In genomic region chr17:80471922-80472321, GRCh38 we compare ENCODE assay signal across 13 cellular contexts. TPM values are rescaled to one million over a fixed set of nuclear protein-coding genes. Genes with fewer than 3 reads are reported as not detected.
"Had no signal": no experiment of that assay in that cellular context is flagged by ENCODE, and none has a peak within 500 bp of the region (broad histone marks: within the 10 kb centered on the region; RNA-seq: fewer than 3 reads in every experiment).

No MANE protein-coding gene starts in this region.

- H3K27ac Mint-ChIP-seq: activated naive CD8-positive, alpha-beta T cell treated with anti-CD3 and anti-CD28 coated beads for 36 hours; activated T-helper 2 cell treated with anti-CD3 and anti-CD28 coated beads, Interferon-gamma antibody, Interleukin-2, Interleukin-4, amounts not matched to agents 10 μg/mL and 5 μg/mL and 100 μg/mL, durations not matched to agents 14 hours and 24 hours and 36 hours; nephron had no signal

- H3K9me3 Mint-ChIP-seq: activated naive CD8-positive, alpha-beta T cell treated with anti-CD3 and anti-CD28 coated beads for 36 hours; activated T-helper 2 cell treated with anti-CD3 and anti-CD28 coated beads, Interferon-gamma antibody, Interleukin-2, Interleukin-4, amounts not matched to agents 10 μg/mL and 5 μg/mL and 100 μg/mL, durations not matched to agents 14 hours and 24 hours and 36 hours; nephron had no signal

- H3K36me3 Mint-ChIP-seq: activated naive CD8-positive, alpha-beta T cell treated with anti-CD3 and anti-CD28 coated beads for 36 hours had no signal

- DNase-seq: activated CD4-positive, alpha-beta T cell treated with anti-CD3 and anti-CD28 coated beads for 1 hour; activated CD8-positive, alpha-beta memory T cell treated with anti-CD3 and anti-CD28 coated beads for 24 hours; activated naive CD8-positive, alpha-beta T cell treated with anti-CD3 and anti-CD28 coated beads for 36 hours; aorta; left cardiac atrium; sigmoid colon; stimulated activated CD4-positive, alpha-beta T cell treated with anti-CD3 and anti-CD28 coated beads, Interleukin-2, amount 100 ng/mL, for 48 hours; transverse colon had no signal

- H3K27ac ChIP-seq: breast epithelium, sigmoid colon, transverse colon had no signal

- H3K4me3 ChIP-seq: breast epithelium, lung, sigmoid colon, transverse colon had no signal

- ATAC-seq: esophagus mucosa, left cardiac atrium had no signal

- H3K4me3 Mint-ChIP-seq: activated naive CD8-positive, alpha-beta T cell treated with anti-CD3 and anti-CD28 coated beads for 36 hours; nephron had no signal

RNA-seq across cellular contexts. Expression of gene NPTX1, which starts 4.5 kb away (rescaled TPM):
- total RNA-seq: esophagus mucosa, left cardiac atrium had no signal
